In the genomic region with DNA sequence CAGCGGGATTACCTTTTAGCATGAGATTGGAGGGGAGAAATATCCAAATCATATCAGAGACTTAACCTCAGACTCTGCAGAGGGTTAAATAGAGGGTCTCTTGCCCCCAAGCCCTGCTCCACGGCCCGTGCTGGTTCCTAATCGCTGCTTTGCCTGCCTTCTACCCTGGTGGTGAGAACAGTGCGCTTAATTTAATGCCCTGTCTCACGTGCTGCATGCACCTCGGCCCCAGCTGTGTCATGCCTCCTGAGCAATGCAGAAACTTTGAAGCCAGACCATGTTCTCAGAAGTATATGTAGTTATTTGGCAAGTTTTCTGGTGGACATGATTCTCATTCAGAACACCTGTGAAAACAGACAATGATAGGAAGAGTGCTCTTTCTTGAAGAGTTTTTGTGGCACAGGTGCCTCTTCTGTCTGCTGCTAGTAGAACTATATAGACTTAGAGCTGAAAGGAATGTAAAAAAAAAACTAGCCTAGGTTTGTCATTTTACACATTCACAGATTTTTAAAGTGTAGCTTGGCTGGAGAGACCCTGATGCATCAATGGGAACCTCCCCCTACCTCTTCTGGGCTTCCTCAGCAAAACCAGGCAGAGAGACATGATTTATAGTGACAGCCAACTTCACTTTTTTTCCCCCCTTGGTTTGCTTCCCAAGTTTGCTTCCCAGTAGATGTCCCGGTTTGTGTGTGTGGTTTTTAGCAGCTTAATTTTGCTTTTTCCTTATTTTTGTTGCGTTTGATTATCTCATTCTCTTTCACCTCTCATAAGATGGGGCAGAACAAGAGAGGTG, we compare ENCODE assay signal across 1 cellular context.
TF ChIP-seq lines count a peak whose summit lies in the region.

No MANE protein-coding gene starts in this region.

TF ChIP-seq in K562, 482 proteins besides CTCF, POLR2A, EP300 and RAD21 (continued from another document):
- TF ChIP-seq NR2C1 (IDR thresholded peaks at IDR 0.05) (no peak), NR2C1 (tag; IDR thresholded peaks at IDR 0.05) (0 out of 2 replicates have a peak, but pooled peaks have one; percentile 19), MECOM (CRISPR knock-in tag; IDR thresholded peaks at IDR 0.05) (no peak), ZBTB7A (IDR thresholded peaks at IDR 0.05; ENCODE audit: borderline replicate concordance, control insufficient read depth, low read depth, low read length) (peak; percentile 39; the same call in 1 of the 2 replicates), RAD51 (IDR thresholded peaks at IDR 0.05; ENCODE audit: borderline replicate concordance, low read depth) (peak; percentile 30; the same call in 1 of the 2 replicates), PHTF2 (CRISPR knock-in tag; IDR thresholded peaks at IDR 0.05) (no peak), CHD4 (IDR thresholded peaks at IDR 0.05; ENCODE audit: insufficient read depth, insufficient replicate concordance, low read depth, low read length, poor library complexity, severe bottlenecking) (no peak), LEF1 (IDR thresholded peaks at IDR 0.05) (no peak), KHSRP (IDR thresholded peaks at IDR 0.05) (no peak), KAT8 (IDR thresholded peaks at IDR 0.05; ENCODE audit: low read depth) (no peak), ETV6 (IDR thresholded peaks at IDR 0.05; ENCODE audit: borderline replicate concordance in 1 of 2, low read depth in 2 of 2, low read length in 1 of 2) (no peak), ETV6 (CRISPR knock-in tag; IDR thresholded peaks at IDR 0.05; ENCODE audit: borderline replicate concordance) (peak; percentile 65; the same call in 1 of the 2 replicates)
- TF ChIP-seq, protein P1, sequence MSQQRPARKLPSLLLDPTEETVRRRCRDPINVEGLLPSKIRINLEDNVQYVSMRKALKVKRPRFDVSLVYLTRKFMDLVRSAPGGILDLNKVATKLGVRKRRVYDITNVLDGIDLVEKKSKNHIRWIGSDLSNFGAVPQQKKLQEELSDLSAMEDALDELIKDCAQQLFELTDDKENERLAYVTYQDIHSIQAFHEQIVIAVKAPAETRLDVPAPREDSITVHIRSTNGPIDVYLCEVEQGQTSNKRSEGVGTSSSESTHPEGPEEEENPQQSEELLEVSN (IDR thresholded peaks at IDR 0.05; ENCODE audit: borderline replicate concordance in 1 of 2, extremely low read depth in 1 of 2, insufficient read depth in 1 of 2, insufficient read length in 1 of 2, low read depth in 1 of 2, low read length in 1 of 2, poor library complexity in 1 of 2, severe bottlenecking in 1 of 2) = peak; percentile 69 to 94
